8 cellular contexts compared by ENCODE assay signal in genomic region chr2:11411768-11412448, GRCh38.
DNase-seq lines count a peak whose midpoint lies in the region; ATAC-seq lines count a peak whose summit lies in the region.

No MANE protein-coding gene starts in this region.

- no peak for ATAC-seq in HG02610 (IDR thresholded peaks at IDR 0.05; ENCODE audit: unreplicated experiment)

- DNase-seq in D341Med (ENCODE audit: low spot score) (peak; percentile 58), HuH-7.5 (ENCODE audit: low spot score) (peak; percentile 38), SW480 (ENCODE audit: low spot score) (peak; percentile 70), glomerular visceral epithelial cell (ENCODE audit: extremely low spot score) (peak; percentile 44), retina (peak; percentile 55), SIG-M5 (lab: John Stamatoyannopoulos, UW) (no peak)
- no peak for DNase-seq in activated CD4-positive, alpha-beta T cell treated with anti-CD3 and anti-CD28 coated beads for 48 hours

Comparison
In these comparisons a context has a peak if more than half of its experiments do, and no peak if none do; other contexts are left out.
1. DNase-seq: peak in D341Med (single experiment), HuH-7.5 (single experiment), SW480 (single experiment), glomerular visceral epithelial cell (single experiment) and retina (single experiment); none in activated CD4-positive, alpha-beta T cell treated with anti-CD3 and anti-CD28 coated beads for 48 hours (single experiment) and SIG-M5 (single experiment).